Comparison of ENCODE assay signal across 14 cellular contexts in genomic region chr1:64981602-64981981, GRCh38.
"Had no signal": no experiment of that assay in that cellular context is flagged by ENCODE, and none has a peak within 500 bp of the region (broad histone marks: within the 10 kb centered on the region; RNA-seq: fewer than 3 reads in every experiment).

No MANE protein-coding gene starts in this region.

- H3K27me3 ChIP-seq: right lobe of liver had no signal

- ATAC-seq: T-cell had no signal

- H3K27ac ChIP-seq: right lobe of liver had no signal

- H3K4me3 ChIP-seq: right lobe of liver, smooth muscle cell had no signal

- H3K4me2 ChIP-seq: smooth muscle cell had no signal

- H3K36me3 ChIP-seq: right lobe of liver had no signal

- DNase-seq: activated CD4-positive, alpha-beta T cell treated with anti-CD3 and anti-CD28 coated beads, Interleukin-2, amount 50 U/mL, for 1 hour; activated CD8-positive, alpha-beta memory T cell treated with anti-CD3 and anti-CD28 coated beads for 24 hours; activated naive CD8-positive, alpha-beta T cell treated with anti-CD3 and anti-CD28 coated beads, Interleukin-2, amount 10 ng/mL, durations not matched to agents 7 days and 5 days; anterior cingulate cortex; cerebellar nuclear complex; effector memory CD4-positive, alpha-beta T cell; hypothalamus; kidney; right lobe of liver; stimulated activated CD4-positive, alpha-beta T cell treated with anti-CD3 and anti-CD28 coated beads, Interleukin-4, amount 100 ng/mL, for 4 hours; stimulated activated CD8-positive, alpha-beta memory T cell treated with anti-CD3 and anti-CD28 coated beads, Interleukin-4, amount 100 ng/mL, for 48 hours; T-cell; T-helper 9 cell had no signal

- H3K9me3 ChIP-seq: right lobe of liver had no signal
